Comparison of ENCODE assay signal across 8 cellular contexts in genomic region chr7:17371656-17372524, GRCh38.
DNase-seq lines count a peak whose midpoint lies in the region; ATAC-seq and TF ChIP-seq lines count a peak whose summit lies in the region.

No MANE protein-coding gene starts in this region.

- in situ Hi-C loops in GM23248 (cut with MboI), result no loop called here

- H3K9me3 ChIP-seq in GM23248 (ENCODE audit: low read depth), result no peaks in the 10 kb centered on the region
- no peaks in the 10 kb centered on the region for H3K9me3 ChIP-seq in SJSA1 (replicated peaks)
- H3K9me3 ChIP-seq in skeletal muscle satellite cell (replicated peaks; ENCODE audit: low read length), result no peaks in the 10 kb centered on the region
- no peaks in the 10 kb centered on the region for H3K9me3 ChIP-seq in thyroid gland
- no peaks in the 10 kb centered on the region for H3K9me3 ChIP-seq in Karpas-422 (ENCODE audit: low read length)

- CTCF ChIA-PET in activated CD8-positive, alpha-beta memory T cell treated with anti-CD3 and anti-CD28 coated beads, Interleukin-2, amount 10 ng/mL, durations not matched to agents 7 days and 5 days (lab: Charles Lee), result no interaction called here

- H3K4me1 ChIP-seq in GM23248 (ENCODE audit: insufficient read depth) (peaks cover 55% of the 10 kb centered on the region), SJSA1 (replicated peaks) (peaks cover 31% of the 10 kb centered on the region), skeletal muscle satellite cell (ENCODE audit: control insufficient read depth, insufficient read depth, low read length) (peaks cover 49% of the 10 kb centered on the region), thyroid gland (peaks cover 0 to 8% of the 10 kb centered on the region in 2 donors), Karpas-422 (ENCODE audit: low read length) (no peaks in the 10 kb centered on the region)

- H3K9ac ChIP-seq in GM23248 (peak overlapping the region; percentile 76), skeletal muscle satellite cell (ENCODE audit: low read depth, low read length) (peak overlapping the region; percentile 69), Karpas-422 (ENCODE audit: low read length) (no peak overlapping the region)

- H3K36me3 ChIP-seq in GM23248 (ENCODE audit: low read depth) (no peaks in the 10 kb centered on the region), SJSA1 (no peaks in the 10 kb centered on the region), skeletal muscle satellite cell (ENCODE audit: insufficient read depth, low read length) (no peaks in the 10 kb centered on the region), thyroid gland (no peaks in the 10 kb centered on the region), Karpas-422 (ENCODE audit: insufficient read depth, low read length) (no peaks in the 10 kb centered on the region)

- H3K9me3 Mint-ChIP-seq in activated CD8-positive, alpha-beta memory T cell treated with anti-CD3 and anti-CD28 coated beads, Interleukin-2, amount 10 ng/mL, durations not matched to agents 7 days and 5 days (ENCODE audit: low read depth), result no peaks in the 10 kb centered on the region

- H3K4me3 ChIP-seq in GM23248 (peak overlapping the region; percentile 46), SJSA1 (no peak overlapping the region), skeletal muscle satellite cell (ENCODE audit: low read length) (peak overlapping the region; percentile 10), thyroid gland (replicated peaks in 1 of 3) (no peak overlapping the region), Karpas-422 (ENCODE audit: low read length) (no peak overlapping the region)

- intact Hi-C loops in thyroid gland (cut with DNase I), result no loop called here

- TF ChIP-seq POLR2A in thyroid gland (IDR thresholded peaks at IDR 0.05), result no peak

- H4K20me1 ChIP-seq in GM23248 (ENCODE audit: insufficient read depth) (no peaks in the 10 kb centered on the region), Karpas-422 (ENCODE audit: insufficient read depth, low read depth, low read length) (no peaks in the 10 kb centered on the region)

- H3K4me2 ChIP-seq in GM23248 (ENCODE audit: unreplicated experiment) (peak overlapping the region; percentile 72), skeletal muscle satellite cell (ENCODE audit: low read length) (peak overlapping the region; percentile 45), Karpas-422 (ENCODE audit: low read depth, low read length, poor library complexity, severe bottlenecking) (no peak overlapping the region)

- H3F3A ChIP-seq in GM23248 (ENCODE audit: insufficient read depth), result peaks cover 44% of the 10 kb centered on the region

- H2AFZ ChIP-seq in GM23248 (peak overlapping the region; percentile 17; the same call in 1 of the 2 replicates), Karpas-422 (ENCODE audit: low read length) (no peak overlapping the region)

- H3K36me3 Mint-ChIP-seq in activated CD8-positive, alpha-beta memory T cell treated with anti-CD3 and anti-CD28 coated beads, Interleukin-2, amount 10 ng/mL, durations not matched to agents 7 days and 5 days, result no peaks in the 10 kb centered on the region

- no peaks in the 10 kb centered on the region for H3K9me2 ChIP-seq in GM23248 (ENCODE audit: insufficient read depth)
- H3K9me2 ChIP-seq in Karpas-422 (replicated peaks; ENCODE audit: insufficient read depth, low read length), result no peaks in the 10 kb centered on the region

- DNase-seq in GM23248, result peak; percentile 97
- DNase-seq in SJSA1 (ENCODE audit: low read depth in 1 of 2, low spot score in 2 of 2), result peak; percentile 83 to 96
- peak; percentile 98 for DNase-seq in fibroblast of peridontal ligament (ENCODE audit: extremely low read depth)
- no peak for DNase-seq in thyroid gland
- no peak for DNase-seq in Karpas-422
- DNase-seq in activated CD8-positive, alpha-beta memory T cell treated with anti-CD3 and anti-CD28 coated beads, Interleukin-2, amount 10 ng/mL, durations not matched to agents 7 days and 5 days, result no peak

- H3K27me3 ChIP-seq in GM23248 (replicated peaks; ENCODE audit: insufficient read depth) (no peaks in the 10 kb centered on the region), SJSA1 (replicated peaks) (no peaks in the 10 kb centered on the region), skeletal muscle satellite cell (ENCODE audit: control insufficient read depth, insufficient read depth, low read length) (no peaks in the 10 kb centered on the region), thyroid gland (no peaks in the 10 kb centered on the region), Karpas-422 (ENCODE audit: low read length) (no peaks in the 10 kb centered on the region)

- ATAC-seq in GM18519 (IDR thresholded peaks at IDR 0.05; ENCODE audit: low FRiP score, unreplicated experiment), result no peak
- ATAC-seq in activated CD8-positive, alpha-beta memory T cell treated with anti-CD3 and anti-CD28 coated beads, Interleukin-2, amount 10 ng/mL, durations not matched to agents 7 days and 5 days, result no peak

- no peaks in the 10 kb centered on the region for H3K79me2 ChIP-seq in GM23248 (ENCODE audit: insufficient read depth)
- H3K79me2 ChIP-seq in Karpas-422 (ENCODE audit: low read length), result no peaks in the 10 kb centered on the region

- no peaks in the 10 kb centered on the region for H3K4me1 Mint-ChIP-seq in activated CD8-positive, alpha-beta memory T cell treated with anti-CD3 and anti-CD28 coated beads, Interleukin-2, amount 10 ng/mL, durations not matched to agents 7 days and 5 days

- WGBS in GM23248 (ENCODE audit: low coverage in 1 of 2, low lambda C conversion rate in 2 of 2, missing lambda C conversion rate in 2 of 2), 2 experiments, result 8% methylated on average over 3 of the region's 3 CpGs
- WGBS in thyroid gland, 2 donors, result 69 to 74% methylated on average over 3 of the region's 3 CpGs

- H3K4me3 Mint-ChIP-seq in activated CD8-positive, alpha-beta memory T cell treated with anti-CD3 and anti-CD28 coated beads, Interleukin-2, amount 10 ng/mL, durations not matched to agents 7 days and 5 days, result no peak overlapping the region

- H3K27me3 Mint-ChIP-seq in activated CD8-positive, alpha-beta memory T cell treated with anti-CD3 and anti-CD28 coated beads, Interleukin-2, amount 10 ng/mL, durations not matched to agents 7 days and 5 days, result no peaks in the 10 kb centered on the region

- TF ChIP-seq CTCF in thyroid gland (IDR thresholded peaks at IDR 0.05), result no peak

- H3K27ac ChIP-seq in GM23248, result peak overlapping the region; percentile 95
- peak overlapping the region; percentile 99 for H3K27ac ChIP-seq in SJSA1
- H3K27ac ChIP-seq in thyroid gland, result peak overlapping the region in 1 of 3 donors; percentile 2
- no peak overlapping the region for H3K27ac ChIP-seq in Karpas-422 (ENCODE audit: low read length)

- no peak overlapping the region for H3K27ac Mint-ChIP-seq in activated CD8-positive, alpha-beta memory T cell treated with anti-CD3 and anti-CD28 coated beads, Interleukin-2, amount 10 ng/mL, durations not matched to agents 7 days and 5 days

Comparison
In these comparisons a context has a peak if more than half of its experiments do, and no peak if none do; other contexts are left out.
1. DNase-seq: peak in GM23248 (single experiment), SJSA1 (2 of 2) and fibroblast of peridontal ligament (single experiment); none in thyroid gland (0 of 2), Karpas-422 (single experiment) and activated CD8-positive, alpha-beta memory T cell treated with anti-CD3 and anti-CD28 coated beads, Interleukin-2, amount 10 ng/mL, durations not matched to agents 7 days and 5 days (single experiment).
2. H3K4me3 ChIP-seq: peak in GM23248 (single experiment) and skeletal muscle satellite cell (single experiment); none in SJSA1 (single experiment), thyroid gland (0 of 3) and Karpas-422 (single experiment).